In genomic region chr7:67426654-67427053, GRCh38 we compare ENCODE assay signal across 6 cellular contexts.
"Had no signal": no experiment of that assay in that cellular context is flagged by ENCODE, and none has a peak within 500 bp of the region (broad histone marks: within the 10 kb centered on the region; RNA-seq: fewer than 3 reads in every experiment).

No MANE protein-coding gene starts in this region.

- DNase-seq: IMR-90, KBM-7, KG1 had no signal

- H3K9ac ChIP-seq: KMS-11 had no signal

- FAIRE-seq: HTR-8/SVneo had no signal

- H3K27ac ChIP-seq: HL-60, KMS-11 had no signal

- H3K4me2 ChIP-seq: KMS-11 had no signal
